Comparison of ENCODE assay signal across 1 cellular context in genomic region chr16:87874639-87875472, GRCh38.
TF ChIP-seq lines count a peak whose summit lies in the region.

No MANE protein-coding gene starts in this region.

TF ChIP-seq in SK-N-SH treated with all-trans-retinoic acid at 6 μM for 48 hours, 23 proteins besides CTCF, POLR2A, EP300 and RAD21 (continued from another document):
- TF ChIP-seq, protein P1, sequence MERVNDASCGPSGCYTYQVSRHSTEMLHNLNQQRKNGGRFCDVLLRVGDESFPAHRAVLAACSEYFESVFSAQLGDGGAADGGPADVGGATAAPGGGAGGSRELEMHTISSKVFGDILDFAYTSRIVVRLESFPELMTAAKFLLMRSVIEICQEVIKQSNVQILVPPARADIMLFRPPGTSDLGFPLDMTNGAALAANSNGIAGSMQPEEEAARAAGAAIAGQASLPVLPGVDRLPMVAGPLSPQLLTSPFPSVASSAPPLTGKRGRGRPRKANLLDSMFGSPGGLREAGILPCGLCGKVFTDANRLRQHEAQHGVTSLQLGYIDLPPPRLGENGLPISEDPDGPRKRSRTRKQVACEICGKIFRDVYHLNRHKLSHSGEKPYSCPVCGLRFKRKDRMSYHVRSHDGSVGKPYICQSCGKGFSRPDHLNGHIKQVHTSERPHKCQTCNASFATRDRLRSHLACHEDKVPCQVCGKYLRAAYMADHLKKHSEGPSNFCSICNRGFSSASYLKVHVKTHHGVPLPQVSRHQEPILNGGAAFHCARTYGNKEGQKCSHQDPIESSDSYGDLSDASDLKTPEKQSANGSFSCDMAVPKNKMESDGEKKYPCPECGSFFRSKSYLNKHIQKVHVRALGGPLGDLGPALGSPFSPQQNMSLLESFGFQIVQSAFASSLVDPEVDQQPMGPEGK (CRISPR knock-in tag; IDR thresholded peaks at IDR 0.05; ENCODE audit: borderline replicate concordance), result no peak
- TF ChIP-seq, protein P2, sequence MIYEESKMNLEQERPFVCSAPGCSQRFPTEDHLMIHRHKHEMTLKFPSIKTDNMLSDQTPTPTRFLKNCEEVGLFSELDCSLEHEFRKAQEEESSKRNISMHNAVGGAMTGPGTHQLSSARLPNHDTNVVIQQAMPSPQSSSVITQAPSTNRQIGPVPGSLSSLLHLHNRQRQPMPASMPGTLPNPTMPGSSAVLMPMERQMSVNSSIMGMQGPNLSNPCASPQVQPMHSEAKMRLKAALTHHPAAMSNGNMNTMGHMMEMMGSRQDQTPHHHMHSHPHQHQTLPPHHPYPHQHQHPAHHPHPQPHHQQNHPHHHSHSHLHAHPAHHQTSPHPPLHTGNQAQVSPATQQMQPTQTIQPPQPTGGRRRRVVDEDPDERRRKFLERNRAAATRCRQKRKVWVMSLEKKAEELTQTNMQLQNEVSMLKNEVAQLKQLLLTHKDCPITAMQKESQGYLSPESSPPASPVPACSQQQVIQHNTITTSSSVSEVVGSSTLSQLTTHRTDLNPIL (CRISPR knock-in tag; IDR thresholded peaks at IDR 0.05; ENCODE audit: low read depth), result no peak
- TF ChIP-seq, protein P3, sequence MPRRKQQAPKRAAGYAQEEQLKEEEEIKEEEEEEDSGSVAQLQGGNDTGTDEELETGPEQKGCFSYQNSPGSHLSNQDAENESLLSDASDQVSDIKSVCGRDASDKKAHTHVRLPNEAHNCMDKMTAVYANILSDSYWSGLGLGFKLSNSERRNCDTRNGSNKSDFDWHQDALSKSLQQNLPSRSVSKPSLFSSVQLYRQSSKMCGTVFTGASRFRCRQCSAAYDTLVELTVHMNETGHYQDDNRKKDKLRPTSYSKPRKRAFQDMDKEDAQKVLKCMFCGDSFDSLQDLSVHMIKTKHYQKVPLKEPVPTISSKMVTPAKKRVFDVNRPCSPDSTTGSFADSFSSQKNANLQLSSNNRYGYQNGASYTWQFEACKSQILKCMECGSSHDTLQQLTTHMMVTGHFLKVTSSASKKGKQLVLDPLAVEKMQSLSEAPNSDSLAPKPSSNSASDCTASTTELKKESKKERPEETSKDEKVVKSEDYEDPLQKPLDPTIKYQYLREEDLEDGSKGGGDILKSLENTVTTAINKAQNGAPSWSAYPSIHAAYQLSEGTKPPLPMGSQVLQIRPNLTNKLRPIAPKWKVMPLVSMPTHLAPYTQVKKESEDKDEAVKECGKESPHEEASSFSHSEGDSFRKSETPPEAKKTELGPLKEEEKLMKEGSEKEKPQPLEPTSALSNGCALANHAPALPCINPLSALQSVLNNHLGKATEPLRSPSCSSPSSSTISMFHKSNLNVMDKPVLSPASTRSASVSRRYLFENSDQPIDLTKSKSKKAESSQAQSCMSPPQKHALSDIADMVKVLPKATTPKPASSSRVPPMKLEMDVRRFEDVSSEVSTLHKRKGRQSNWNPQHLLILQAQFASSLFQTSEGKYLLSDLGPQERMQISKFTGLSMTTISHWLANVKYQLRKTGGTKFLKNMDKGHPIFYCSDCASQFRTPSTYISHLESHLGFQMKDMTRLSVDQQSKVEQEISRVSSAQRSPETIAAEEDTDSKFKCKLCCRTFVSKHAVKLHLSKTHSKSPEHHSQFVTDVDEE (CRISPR knock-in tag; IDR thresholded peaks at IDR 0.05), result no peak
- no peak for TF ChIP-seq ZNF565 (CRISPR knock-in tag; conservative IDR thresholded peaks at IDR 0.05; ENCODE audit: low read depth)
- no peak for TF ChIP-seq SNAI2 (CRISPR knock-in tag; IDR thresholded peaks at IDR 0.05)
- TF ChIP-seq CSDC2 (CRISPR knock-in tag; IDR thresholded peaks at IDR 0.05), result no peak
